ENCODE assay signal across 1 cellular context in genomic region chr7:101902680-101903504, GRCh38.
TF ChIP-seq lines count a peak whose summit lies in the region.

No MANE protein-coding gene starts in this region.

TF ChIP-seq in K562, 482 proteins besides CTCF, POLR2A, EP300 and RAD21 (continued from another document and continues in another):
- TF ChIP-seq POLR3G (IDR thresholded peaks at IDR 0.05; ENCODE audit: extremely low read depth, insufficient read length, insufficient replicate concordance) (no peak), CSDE1 (IDR thresholded peaks at IDR 0.05) (no peak), ZNF75A (CRISPR knock-in tag; IDR thresholded peaks at IDR 0.05) (no peak), POLR2B (IDR thresholded peaks at IDR 0.05; ENCODE audit: low read depth, partially characterized antibody) (peak; percentile 49), CBX8 (IDR thresholded peaks at IDR 0.05; ENCODE audit: borderline replicate concordance, extremely low read depth, low read depth, low read length, poor library complexity, severe bottlenecking) (no peak), E2F8 (IDR thresholded peaks at IDR 0.05; ENCODE audit: low read depth, partially characterized antibody) (peak; percentile 59), PHF21A (IDR thresholded peaks at IDR 0.05; ENCODE audit: borderline replicate concordance, low read depth) (no peak), SIN3B (IDR thresholded peaks at IDR 0.05; ENCODE audit: low read depth) (no peak), CHD7 (IDR thresholded peaks at IDR 0.05; ENCODE audit: low read depth, low read length) (no peak), TFAM (CRISPR knock-in tag; conservative IDR thresholded peaks at IDR 0.05) (no peak), RBBP5 (IDR thresholded peaks at IDR 0.05; ENCODE audit: borderline replicate concordance, insufficient read depth, low read length, poor library complexity, severe bottlenecking) (peak; percentile 52), PBX2 (CRISPR knock-in tag; IDR thresholded peaks at IDR 0.05; ENCODE audit: low read depth) (no peak), PBX2 (tag; conservative IDR thresholded peaks at IDR 0.05; ENCODE audit: low read depth) (0 out of 2 replicates have a peak, but pooled peaks have one; percentile 30), USF1 (CRISPR knock-in tag; IDR thresholded peaks at IDR 0.05) (no peak), AFF1 (IDR thresholded peaks at IDR 0.05; ENCODE audit: low read depth in 1 of 2, partially characterized antibody in 2 of 2) (peak in 1 of 2 experiments; percentile 34), THAP7 (CRISPR knock-in tag; IDR thresholded peaks at IDR 0.05) (no peak), HOXB6 (CRISPR knock-in tag; IDR thresholded peaks at IDR 0.05; ENCODE audit: borderline replicate concordance) (no peak), ZNF41 (CRISPR knock-in tag; conservative IDR thresholded peaks at IDR 0.05) (no peak), ZNF197 (CRISPR knock-in tag; IDR thresholded peaks at IDR 0.05; ENCODE audit: low read depth) (no peak)
